17 cellular contexts compared by ENCODE assay signal in genomic region chr15:67563092-67563491, GRCh38. TPM values are rescaled to one million over a fixed set of nuclear protein-coding genes. Genes with fewer than 3 reads are reported as not detected.
A peak's percentile ranks its signal among the peaks of the same experiment; 100 is the strongest.
DNase-seq lines count a peak whose midpoint lies in the region; ATAC-seq and TF ChIP-seq lines count a peak whose summit lies in the region.
"Had no signal": no experiment of that assay in that cellular context is flagged by ENCODE, and none has a peak within 500 bp of the region (broad histone marks: within the 10 kb centered on the region; RNA-seq: fewer than 3 reads in every experiment).

No MANE protein-coding gene starts in this region.

- H3K4me2 ChIP-seq in DOHH2 (ENCODE audit: low read length) (peak overlapping the region; percentile 49), OCI-LY7 (ENCODE audit: low read length) (peak overlapping the region; percentile 40)
- H3K4me2 ChIP-seq: BLaER1 had no signal

- H3K9me2 ChIP-seq in DOHH2 (replicated peaks; ENCODE audit: control insufficient read depth, low read length) (no peaks in the 10 kb centered on the region), OCI-LY7 (ENCODE audit: insufficient read depth, low read length) (no peaks in the 10 kb centered on the region)

- POLR2A ChIA-PET in HEK293 (lab: Yijun Ruan, JAX), result no interaction called here
- POLR2A ChIA-PET in OCI-LY7 (lab: Charles Lee), result interaction anchor here (0.6 kb wide), 1 partner anchor 22 kb away, joined by 3 read pairs; no protein-coding TSS in a partner anchor

- no TSS peak for BruUV-seq in OCI-LY7 (replicated peaks; lab: Mats Ljungman, UMichigan)

- peak overlapping the region; percentile 1; the same call in 1 of the 2 replicates for H2AFZ ChIP-seq in OCI-LY7 (ENCODE audit: low read length)
- H2AFZ ChIP-seq: GM23248 had no signal

- H3K9me3 ChIP-seq in DOHH2 (ENCODE audit: control insufficient read depth, insufficient read depth, low read length) (peaks cover 13% of the 10 kb centered on the region), HEK293 (ENCODE audit: control insufficient read depth, insufficient read depth, low read depth, low read length) (no peaks in the 10 kb centered on the region), OCI-LY7 (ENCODE audit: low read length) (peaks cover 7% of the 10 kb centered on the region)

- no peak for ATAC-seq in sciatic nerve

- peak overlapping the region; percentile 26 for H3K4me3 ChIP-seq in DOHH2 (ENCODE audit: low read length)
- no peak overlapping the region for H3K4me3 ChIP-seq in HEK293 (ENCODE audit: low read depth, low read length)
- no peak overlapping the region for H3K4me3 ChIP-seq in OCI-LY7 (ENCODE audit: low read depth, low read length, poor library complexity, severe bottlenecking)
- no peak overlapping the region for H3K4me3 ChIP-seq in dorsolateral prefrontal cortex
- H3K4me3 ChIP-seq: BLaER1, GM23248 had no signal

- CTCF ChIA-PET in HEK293 (lab: Yijun Ruan, JAX) (no interaction called here), OCI-LY7 (lab: Charles Lee; ENCODE audit: unreplicated experiment) (no interaction called here)

- peak overlapping the region; percentile 54 for H3K27ac ChIP-seq in DOHH2 (ENCODE audit: low read depth, low read length)
- no peak overlapping the region for H3K27ac ChIP-seq in HEK293 (ENCODE audit: extremely low read depth, low read depth, low read length)
- no peak overlapping the region for H3K27ac ChIP-seq in OCI-LY7 (ENCODE audit: low read depth, low read length, poor library complexity, severe bottlenecking)
- H3K27ac ChIP-seq in dorsolateral prefrontal cortex, result no peak overlapping the region
- H3K27ac ChIP-seq: BLaER1, C4-2B, GM23248 had no signal

- H3K27me3 ChIP-seq in DOHH2 (ENCODE audit: control insufficient read depth, low read length), result no peaks in the 10 kb centered on the region
- no peaks in the 10 kb centered on the region for H3K27me3 ChIP-seq in dorsolateral prefrontal cortex
- H3K27me3 ChIP-seq: BLaER1 had no signal

- H3K4me1 ChIP-seq in DOHH2 (ENCODE audit: control insufficient read depth, low read length) (peaks cover 72% of the 10 kb centered on the region), HEK293 (ENCODE audit: control insufficient read depth, insufficient read depth, low read length) (peaks cover 17% of the 10 kb centered on the region; the same call in 1 of the 2 replicates), OCI-LY7 (ENCODE audit: insufficient read depth, low read length, poor library complexity, severe bottlenecking) (peaks cover 41% of the 10 kb centered on the region)

- H3F3A ChIP-seq in DOHH2 (ENCODE audit: control insufficient read depth, insufficient read depth), result peaks cover 4% of the 10 kb centered on the region; the same call in 1 of the 2 replicates

- H3K79me2 ChIP-seq in DOHH2 (ENCODE audit: control insufficient read depth, low read length), result peaks cover 1% of the 10 kb centered on the region
- peaks cover 8% of the 10 kb centered on the region; the same call in 1 of the 2 replicates for H3K79me2 ChIP-seq in OCI-LY7 (ENCODE audit: insufficient read depth, low read depth, low read length)

- DNase-seq in NCI-H526 treated with DMSO at 0.1 percent for 48 hours (lab: John Stamatoyannopoulos, UW) (peak; percentile 80), OCI-LY7 (ENCODE audit: low spot score) (no peak), sciatic nerve (ENCODE audit: low spot score) (no peak), dorsolateral prefrontal cortex (no peak), T-helper 1 cell (no peak)
- DNase-seq in activated CD8-positive, alpha-beta memory T cell treated with anti-CD3 and anti-CD28 coated beads, Interleukin-2, amount 50 U/mL, for 4 hours, result no peak
- DNase-seq: CD4-positive, CD25-positive, alpha-beta regulatory T cell; CD8-positive, alpha-beta memory T cell; DMS 273 treated with DMSO at 0.1 percent for 48 hours; DMS79; GM23248; H7; HCEC 1CT had no signal

- intact Hi-C loops in OCI-LY7 (cut with micrococcal nuclease; ENCODE audit: unreplicated experiment) (no loop called here), sciatic nerve (cut with DNase I) (no loop called here), dorsolateral prefrontal cortex (cut with DNase I) (no loop called here)

- no peaks in the 10 kb centered on the region for H4K20me1 ChIP-seq in DOHH2 (ENCODE audit: control insufficient read depth, insufficient read depth, low read depth, low read length)
- H4K20me1 ChIP-seq in OCI-LY7 (ENCODE audit: insufficient read depth, low read length), result no peaks in the 10 kb centered on the region; the same call in 1 of the 2 replicates
- H4K20me1 ChIP-seq: BLaER1 had no signal

- H3K36me3 ChIP-seq in DOHH2 (ENCODE audit: control insufficient read depth, low read length) (peaks cover 23% of the 10 kb centered on the region), HEK293 (ENCODE audit: control insufficient read depth in 2 of 2, insufficient read depth in 1 of 2, low read length in 2 of 2) (peaks cover 0 to 9% of the 10 kb centered on the region in 2 experiments; a peak in 1 of 3 replicates), OCI-LY7 (ENCODE audit: insufficient read depth, low read length) (peaks cover 51% of the 10 kb centered on the region)

- TF ChIP-seq CTCF in DOHH2 (IDR thresholded peaks at IDR 0.05; ENCODE audit: low read depth, low read length, poor library complexity, severe bottlenecking), result no peak
- TF ChIP-seq CTCF in HEK293 (tag by site-specific recombination; IDR thresholded peaks at IDR 0.05), result no peak
- TF ChIP-seq CTCF in OCI-LY7 (conservative IDR thresholded peaks at IDR 0.05; ENCODE audit: low read length), result no peak
- TF ChIP-seq CTCF in dorsolateral prefrontal cortex (IDR thresholded peaks at IDR 0.05 in 54 of 56, conservative IDR thresholded peaks at IDR 0.05 in 2 of 56; ENCODE audit: low read depth in 1 of 56, partially characterized antibody in 56 of 56), result no peak

TF ChIP-seq in HEK293, 187 proteins besides CTCF, POLR2A, EP300 and RAD21:
- TF ChIP-seq, protein P1, sequence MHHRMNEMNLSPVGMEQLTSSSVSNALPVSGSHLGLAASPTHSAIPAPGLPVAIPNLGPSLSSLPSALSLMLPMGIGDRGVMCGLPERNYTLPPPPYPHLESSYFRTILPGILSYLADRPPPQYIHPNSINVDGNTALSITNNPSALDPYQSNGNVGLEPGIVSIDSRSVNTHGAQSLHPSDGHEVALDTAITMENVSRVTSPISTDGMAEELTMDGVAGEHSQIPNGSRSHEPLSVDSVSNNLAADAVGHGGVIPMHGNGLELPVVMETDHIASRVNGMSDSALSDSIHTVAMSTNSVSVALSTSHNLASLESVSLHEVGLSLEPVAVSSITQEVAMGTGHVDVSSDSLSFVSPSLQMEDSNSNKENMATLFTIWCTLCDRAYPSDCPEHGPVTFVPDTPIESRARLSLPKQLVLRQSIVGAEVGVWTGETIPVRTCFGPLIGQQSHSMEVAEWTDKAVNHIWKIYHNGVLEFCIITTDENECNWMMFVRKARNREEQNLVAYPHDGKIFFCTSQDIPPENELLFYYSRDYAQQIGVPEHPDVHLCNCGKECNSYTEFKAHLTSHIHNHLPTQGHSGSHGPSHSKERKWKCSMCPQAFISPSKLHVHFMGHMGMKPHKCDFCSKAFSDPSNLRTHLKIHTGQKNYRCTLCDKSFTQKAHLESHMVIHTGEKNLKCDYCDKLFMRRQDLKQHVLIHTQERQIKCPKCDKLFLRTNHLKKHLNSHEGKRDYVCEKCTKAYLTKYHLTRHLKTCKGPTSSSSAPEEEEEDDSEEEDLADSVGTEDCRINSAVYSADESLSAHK (tag by site-specific recombination; IDR thresholded peaks at IDR 0.05), result peak; percentile 56; the same call in 1 of the 2 replicates
- TF ChIP-seq ZNF10 (tag by site-specific recombination; IDR thresholded peaks at IDR 0.05) (0 out of 2 replicates have a peak, but pooled peaks have one; percentile 38), ZNF132 (tag by site-specific recombination; IDR thresholded peaks at IDR 0.05; ENCODE audit: borderline replicate concordance) (no peak), ZNF629 (tag by site-specific recombination; IDR thresholded peaks at IDR 0.05) (peak; percentile 48; the same call in 1 of the 2 replicates), YY2 (tag by site-specific recombination; IDR thresholded peaks at IDR 0.05) (no peak), ZNF169 (tag by site-specific recombination; IDR thresholded peaks at IDR 0.05) (no peak), ZNF239 (tag by site-specific recombination; IDR thresholded peaks at IDR 0.05) (peak; percentile 88)
- TF ChIP-seq, protein P2, sequence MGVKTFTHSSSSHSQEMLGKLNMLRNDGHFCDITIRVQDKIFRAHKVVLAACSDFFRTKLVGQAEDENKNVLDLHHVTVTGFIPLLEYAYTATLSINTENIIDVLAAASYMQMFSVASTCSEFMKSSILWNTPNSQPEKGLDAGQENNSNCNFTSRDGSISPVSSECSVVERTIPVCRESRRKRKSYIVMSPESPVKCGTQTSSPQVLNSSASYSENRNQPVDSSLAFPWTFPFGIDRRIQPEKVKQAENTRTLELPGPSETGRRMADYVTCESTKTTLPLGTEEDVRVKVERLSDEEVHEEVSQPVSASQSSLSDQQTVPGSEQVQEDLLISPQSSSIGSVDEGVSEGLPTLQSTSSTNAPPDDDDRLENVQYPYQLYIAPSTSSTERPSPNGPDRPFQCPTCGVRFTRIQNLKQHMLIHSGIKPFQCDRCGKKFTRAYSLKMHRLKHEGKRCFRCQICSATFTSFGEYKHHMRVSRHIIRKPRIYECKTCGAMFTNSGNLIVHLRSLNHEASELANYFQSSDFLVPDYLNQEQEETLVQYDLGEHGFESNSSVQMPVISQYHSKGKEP (tag by site-specific recombination; IDR thresholded peaks at IDR 0.05), result peak; percentile 50
- TF ChIP-seq, protein P3, sequence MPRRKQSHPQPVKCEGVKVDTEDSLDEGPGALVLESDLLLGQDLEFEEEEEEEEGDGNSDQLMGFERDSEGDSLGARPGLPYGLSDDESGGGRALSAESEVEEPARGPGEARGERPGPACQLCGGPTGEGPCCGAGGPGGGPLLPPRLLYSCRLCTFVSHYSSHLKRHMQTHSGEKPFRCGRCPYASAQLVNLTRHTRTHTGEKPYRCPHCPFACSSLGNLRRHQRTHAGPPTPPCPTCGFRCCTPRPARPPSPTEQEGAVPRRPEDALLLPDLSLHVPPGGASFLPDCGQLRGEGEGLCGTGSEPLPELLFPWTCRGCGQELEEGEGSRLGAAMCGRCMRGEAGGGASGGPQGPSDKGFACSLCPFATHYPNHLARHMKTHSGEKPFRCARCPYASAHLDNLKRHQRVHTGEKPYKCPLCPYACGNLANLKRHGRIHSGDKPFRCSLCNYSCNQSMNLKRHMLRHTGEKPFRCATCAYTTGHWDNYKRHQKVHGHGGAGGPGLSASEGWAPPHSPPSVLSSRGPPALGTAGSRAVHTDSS (tag by site-specific recombination; IDR thresholded peaks at IDR 0.05), result peak; percentile 79

RNA-seq across cellular contexts. Expression of gene MAP2K5, which starts 20.6 kb away (rescaled TPM):
- total RNA-seq in OCI-LY7 (2014; rRNA removed; shearing (Covaris generic)), result 9.0 and 10.2 TPM in 2 replicates
- total RNA-seq in OCI-LY7 (2022) (35.0 and 44.6 TPM in 2 replicates), sciatic nerve (25.2 TPM), dorsolateral prefrontal cortex (10 to 100 TPM; 31.3 to 69.6 (median 47.1) TPM)

RNA-seq across cellular contexts. Expression of gene C15orf61, which starts 42.2 kb away (rescaled TPM):
- total RNA-seq in OCI-LY7 (2014; rRNA removed; shearing (Covaris generic)), result 13.3 and 18.3 TPM in 2 replicates
- total RNA-seq in OCI-LY7 (2022) (9.3 and 12.2 TPM in 2 replicates), sciatic nerve (4.9 TPM), dorsolateral prefrontal cortex (10 to 100 TPM; 10.8 to 35.1 (median 19.3) TPM)
